ENCODE assay signal across 8 cellular contexts in the genomic region with DNA sequence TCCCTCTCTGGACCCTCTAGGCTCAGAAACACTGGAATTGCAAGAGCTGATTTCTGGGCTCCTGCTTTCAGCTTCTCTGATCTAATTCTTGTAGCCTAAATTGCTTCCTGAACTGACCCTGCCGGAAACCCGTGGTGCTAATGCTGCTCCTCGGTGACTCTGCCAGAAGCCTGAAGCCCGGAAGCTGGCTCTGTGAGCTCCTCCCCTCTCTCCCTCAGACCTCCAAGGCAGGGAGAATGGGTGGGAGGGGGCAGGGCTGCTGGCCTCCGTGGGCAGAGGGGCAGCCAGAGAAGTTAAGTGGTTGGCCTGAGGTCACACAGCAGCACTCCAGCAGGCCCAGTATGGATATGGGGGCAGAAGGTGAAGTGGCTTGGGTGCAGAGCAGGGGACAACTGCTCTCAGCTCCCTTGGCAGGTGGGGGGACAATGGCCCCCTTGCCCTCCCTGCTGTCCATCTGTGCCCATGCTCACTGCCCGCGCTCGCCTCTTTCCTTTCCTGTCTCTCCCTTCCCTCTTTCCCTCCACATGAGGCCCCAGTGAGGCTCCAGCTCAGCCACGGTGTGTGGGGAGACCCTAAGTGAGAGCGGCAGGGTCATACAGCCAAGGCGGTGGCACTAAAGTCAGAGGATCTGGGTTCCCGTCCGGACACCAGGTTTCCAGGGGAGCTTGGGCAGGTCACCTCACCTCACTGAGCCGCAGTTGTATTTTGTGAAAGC. TPM values are rescaled to one million over a fixed set of nuclear protein-coding genes. Genes with fewer than 3 reads are reported as not detected.
A peak's percentile ranks its signal among the peaks of the same experiment; 100 is the strongest.
DNase-seq lines count a peak whose midpoint lies in the region; ATAC-seq and TF ChIP-seq lines count a peak whose summit lies in the region.

No MANE protein-coding gene starts in this region.

- peak overlapping the region; percentile 18 for H3K27ac ChIP-seq in right cardiac atrium (ENCODE audit: low read length)
- no peak overlapping the region for H3K27ac ChIP-seq in PC-9

- no peaks in the 10 kb centered on the region for H3K9me3 Mint-ChIP-seq in activated T-helper 17 cell treated with anti-CD3 and anti-CD28 coated beads, Interleukin-2, amount 50 U/mL, for 72 hours

- H3K9me2 ChIP-seq in PC-9 (ENCODE audit: insufficient read depth): no peaks in the 10 kb centered on the region

- H3K4me2 ChIP-seq in PC-9: no peak overlapping the region

- no peaks in the 10 kb centered on the region for H3K4me1 Mint-ChIP-seq in activated T-helper 17 cell treated with anti-CD3 and anti-CD28 coated beads, Interleukin-2, amount 50 U/mL, for 72 hours

- CTCF ChIA-PET in PC-9 (lab: Charles Lee): interaction anchor here (0.6 kb wide), 1 partner anchor 10 kb away, joined by 3 read pairs; no protein-coding TSS in a partner anchor

- no peak overlapping the region for H2AFZ ChIP-seq in PC-9

- H3K4me1 ChIP-seq in right cardiac atrium (ENCODE audit: control insufficient read depth, insufficient read depth, low read length) (peaks cover 3% of the 10 kb centered on the region), PC-9 (replicated peaks; ENCODE audit: insufficient read depth) (peaks cover 13% of the 10 kb centered on the region)

- H3K36me3 ChIP-seq in PC-9 (ENCODE audit: low read depth): no peaks in the 10 kb centered on the region

- no peak overlapping the region for H3K4me3 ChIP-seq in right cardiac atrium (ENCODE audit: low read length)
- no peak overlapping the region for H3K4me3 ChIP-seq in PC-9

- BruUV-seq in PC-9 (replicated peaks; lab: Mats Ljungman, UMichigan): no TSS peak

- no peaks in the 10 kb centered on the region for H3K27me3 Mint-ChIP-seq in activated T-helper 17 cell treated with anti-CD3 and anti-CD28 coated beads, Interleukin-2, amount 50 U/mL, for 72 hours

- H3K4me3 Mint-ChIP-seq in activated T-helper 17 cell treated with anti-CD3 and anti-CD28 coated beads, Interleukin-2, amount 50 U/mL, for 72 hours: peak overlapping the region; percentile 66

- WGBS in right cardiac atrium: 63% methylated on average over 14 of the region's 14 CpGs

- H3K36me3 Mint-ChIP-seq in activated T-helper 17 cell treated with anti-CD3 and anti-CD28 coated beads, Interleukin-2, amount 50 U/mL, for 72 hours (ENCODE audit: low read depth): no peaks in the 10 kb centered on the region

- H3K27ac Mint-ChIP-seq in activated T-helper 17 cell treated with anti-CD3 and anti-CD28 coated beads, Interleukin-2, amount 50 U/mL, for 72 hours: peak overlapping the region; percentile 91

- H3K9me3 ChIP-seq in right cardiac atrium (ENCODE audit: control insufficient read depth, low read length) (no peaks in the 10 kb centered on the region), PC-9 (ENCODE audit: insufficient read depth, low read depth) (peaks cover 4% of the 10 kb centered on the region; the same call in 1 of the 2 replicates)

- DNase-seq in right cardiac atrium (peak; percentile 69 to 89 (median 86)), iPS-NIHi7 (ENCODE audit: extremely low spot score) (no peak), PC-9 (no peak), HCEC 1CT (no peak)
- DNase-seq in stimulated activated CD8-positive, alpha-beta memory T cell treated with anti-CD3 and anti-CD28 coated beads, Interleukin-7, amount 100 ng/mL, for 4 hours (ENCODE audit: low read depth in 2 of 2): peak; percentile 13 to 21

- POLR2A ChIA-PET in PC-9 (lab: Charles Lee; ENCODE audit: unreplicated experiment): no interaction called here

- no peaks in the 10 kb centered on the region for H4K20me1 ChIP-seq in PC-9 (ENCODE audit: insufficient read depth)

- H3K79me2 ChIP-seq in PC-9 (ENCODE audit: low read depth): no peaks in the 10 kb centered on the region

- no peak for TF ChIP-seq CTCF in PC-9 (conservative IDR thresholded peaks at IDR 0.05)

- intact Hi-C loops in right cardiac atrium (cut with DNase I): no loop called here
- intact Hi-C loops in PC-9 (cut with micrococcal nuclease; ENCODE audit: unreplicated experiment): no loop called here

- peak; percentile 56 for ATAC-seq in HG03103 (IDR thresholded peaks at IDR 0.05; ENCODE audit: low read depth, unreplicated experiment)
- ATAC-seq in activated T-helper 17 cell treated with anti-CD3 and anti-CD28 coated beads, Interleukin-2, amount 50 U/mL, for 72 hours (replicated peaks): peak; percentile 88
- ATAC-seq in right cardiac atrium: peak; percentile 80 to 85
- no peak for ATAC-seq in HG03159 (IDR thresholded peaks at IDR 0.05; ENCODE audit: unreplicated experiment)

- H3F3A ChIP-seq in PC-9 (ENCODE audit: insufficient read depth, low read depth): no peaks in the 10 kb centered on the region

- H3K27me3 ChIP-seq in right cardiac atrium (ENCODE audit: control insufficient read depth, insufficient read depth): no peaks in the 10 kb centered on the region
- no peaks in the 10 kb centered on the region for H3K27me3 ChIP-seq in PC-9 (ENCODE audit: insufficient read depth, low read depth)

RNA-seq across cellular contexts. Expression of gene CAPN5, which starts 16.2 kb away (rescaled TPM):
- total RNA-seq in activated T-helper 17 cell treated with anti-CD3 and anti-CD28 coated beads, Interleukin-2, amount 50 U/mL, for 72 hours: under 1 TPM; 0.19 to 0.93 TPM
- total RNA-seq in right cardiac atrium (1 to 10 TPM; 4.6 to 6.9 (median 5.5) TPM), PC-9 (2021) (9.9 and 10.5 TPM in 2 replicates)
- 2.9 TPM for polyA plus RNA-seq in right cardiac atrium

RNA-seq across cellular contexts. Expression of gene OMP, which starts 19.6 kb away (rescaled TPM):
- not detected for total RNA-seq in activated T-helper 17 cell treated with anti-CD3 and anti-CD28 coated beads, Interleukin-2, amount 50 U/mL, for 72 hours
- total RNA-seq in right cardiac atrium (not detected), PC-9 (2021) (1.4 TPM in 1 of 2 replicates, not detected in the other)
- polyA plus RNA-seq in right cardiac atrium: not detected

RNA-seq across cellular contexts. Expression of gene MYO7A, which starts 45.1 kb away (rescaled TPM):
- 1 to 10 TPM in 1 of 2 donors, under 1 TPM in 1; 0.95 to 4.0 TPM for total RNA-seq in activated T-helper 17 cell treated with anti-CD3 and anti-CD28 coated beads, Interleukin-2, amount 50 U/mL, for 72 hours
- 1 to 10 TPM; 5.7 to 8.6 (median 6.8) TPM for total RNA-seq in right cardiac atrium
- polyA plus RNA-seq in right cardiac atrium: 2.4 TPM
- 2.4 and 3.5 TPM in 2 replicates for total RNA-seq in PC-9 (2021)

RNA-seq across cellular contexts. Expression of gene B3GNT6, which starts 48.8 kb away (rescaled TPM):
- total RNA-seq in activated T-helper 17 cell treated with anti-CD3 and anti-CD28 coated beads, Interleukin-2, amount 50 U/mL, for 72 hours: not detected
- total RNA-seq in right cardiac atrium (not detected), PC-9 (2021) (not detected in 2 replicates)
- not detected for polyA plus RNA-seq in right cardiac atrium

Comparison
In these comparisons a context has a peak if more than half of its experiments do, and no peak if none do; other contexts are left out.
1. DNase-seq: peak in right cardiac atrium (3 of 3) and stimulated activated CD8-positive, alpha-beta memory T cell treated with anti-CD3 and anti-CD28 coated beads, Interleukin-7, amount 100 ng/mL, for 4 hours (2 of 2); none in iPS-NIHi7 (single experiment), PC-9 (0 of 2) and HCEC 1CT (single experiment).